In genomic region chr7:101814996-101815825, GRCh38 we compare ENCODE assay signal across 8 cellular contexts. TPM values are rescaled to one million over a fixed set of nuclear protein-coding genes. Genes with fewer than 3 reads are reported as not detected.
DNase-seq lines count a peak whose midpoint lies in the region; TF ChIP-seq lines count a peak whose summit lies in the region.

No MANE protein-coding gene starts in this region.

- peak overlapping the region; percentile 69 for H3K9ac ChIP-seq in GM23248
- H3K9ac ChIP-seq in Loucy (ENCODE audit: low read depth, low read length, poor library complexity, severe bottlenecking), result peak overlapping the region; percentile 83

- H3K36me3 ChIP-seq in GM23248 (ENCODE audit: low read depth) (no peaks in the 10 kb centered on the region), Loucy (ENCODE audit: insufficient read depth, low read length) (no peaks in the 10 kb centered on the region)
- no peaks in the 10 kb centered on the region for H3K36me3 ChIP-seq in effector memory CD4-positive, alpha-beta T cell (ENCODE audit: control insufficient read depth, insufficient read depth, low read length)

- no peaks in the 10 kb centered on the region for H3K27me3 ChIP-seq in GM23248 (replicated peaks; ENCODE audit: insufficient read depth)
- no peaks in the 10 kb centered on the region for H3K27me3 ChIP-seq in Loucy (ENCODE audit: insufficient read depth, low read length, poor library complexity, severe bottlenecking)
- H3K27me3 ChIP-seq in effector memory CD4-positive, alpha-beta T cell (replicated peaks; ENCODE audit: control insufficient read depth, insufficient read depth, low read length, poor library complexity, severe bottlenecking), result no peaks in the 10 kb centered on the region
- H3K27me3 ChIP-seq in mononuclear cell (ENCODE audit: insufficient read depth, low read length), result no peaks in the 10 kb centered on the region

- H4K20me1 ChIP-seq in GM23248 (ENCODE audit: insufficient read depth) (no peaks in the 10 kb centered on the region), Loucy (ENCODE audit: insufficient read depth, low read length, poor library complexity, severe bottlenecking) (peaks cover 33% of the 10 kb centered on the region)

- H3K9me2 ChIP-seq in GM23248 (ENCODE audit: insufficient read depth) (no peaks in the 10 kb centered on the region), Loucy (replicated peaks; ENCODE audit: low read depth, low read length) (no peaks in the 10 kb centered on the region)

- H3K9me3 ChIP-seq in GM23248 (ENCODE audit: low read depth) (no peaks in the 10 kb centered on the region), Loucy (ENCODE audit: insufficient read depth, low read depth, low read length) (no peaks in the 10 kb centered on the region), mononuclear cell (ENCODE audit: low read depth, low read length) (no peaks in the 10 kb centered on the region)
- no peaks in the 10 kb centered on the region for H3K9me3 ChIP-seq in effector memory CD4-positive, alpha-beta T cell (ENCODE audit: control insufficient read depth, low read length)

- in situ Hi-C loops in GM23248 (cut with MboI) (loop anchor here (10.0 kb wide), 1 partner anchor 420 kb away; no protein-coding TSS in a partner anchor), G401 (cut with HindIII; ENCODE audit: low sequenced_read_pairs) (loop anchor here (5.0 kb wide), 1 partner anchor 68 kb away; no protein-coding TSS in a partner anchor)

- H3K27ac ChIP-seq in GM23248, result no peak overlapping the region
- H3K27ac ChIP-seq in effector memory CD4-positive, alpha-beta T cell (ENCODE audit: insufficient read depth, low read length, poor library complexity, severe bottlenecking), result peak overlapping the region; percentile 25

- 1 to 2% methylated on average over 35 to 69 of the region's 89 CpGs for whole genome bisulfite sequencing in GM23248 (ENCODE audit: low coverage in 1 of 2, low lambda C conversion rate in 2 of 2, missing lambda C conversion rate in 2 of 2), 2 experiments

- H3K4me1 ChIP-seq in GM23248 (ENCODE audit: insufficient read depth), result peaks cover 7% of the 10 kb centered on the region; the same call in 1 of the 2 replicates
- H3K4me1 ChIP-seq in Loucy (ENCODE audit: insufficient read depth, low read length, poor library complexity, severe bottlenecking), result peaks cover 39% of the 10 kb centered on the region
- peaks cover 8% of the 10 kb centered on the region for H3K4me1 ChIP-seq in effector memory CD4-positive, alpha-beta T cell (ENCODE audit: control insufficient read depth, insufficient read depth, low read length, poor library complexity, severe bottlenecking)
- peaks cover 39% of the 10 kb centered on the region for H3K4me1 ChIP-seq in mononuclear cell (ENCODE audit: insufficient read depth, low read length)

- TF ChIP-seq CTCF in Loucy (conservative IDR thresholded peaks at IDR 0.05; ENCODE audit: low read length), result peak; percentile 49

- peak; percentile 68 for DNase-seq in GDM1 (lab: John Stamatoyannopoulos, UW)
- peak; percentile 40 for DNase-seq in GM23248
- DNase-seq in activated CD4-positive, alpha-beta T cell treated with anti-CD3 and anti-CD28 coated beads, Interleukin-2, amount 50 U/mL, for 24 hours (ENCODE audit: low read depth in 1 of 2, low spot score in 1 of 2), result peak; percentile 33 to 46
- peak in 2 of 3 donors; percentile 39 to 52 for DNase-seq in effector memory CD4-positive, alpha-beta T cell
- DNase-seq in stimulated activated CD8-positive, alpha-beta memory T cell treated with anti-CD3 and anti-CD28 coated beads, Interleukin-4, amount 100 ng/mL, for 48 hours, result peak; percentile 72
- DNase-seq in G401 (ENCODE audit: low spot score), result no peak

- H3K4me3 ChIP-seq in GM23248, result peak overlapping the region; percentile 77
- H3K4me3 ChIP-seq in Loucy (ENCODE audit: low read length, poor library complexity, severe bottlenecking), result peak overlapping the region; percentile 83
- H3K4me3 ChIP-seq in effector memory CD4-positive, alpha-beta T cell (ENCODE audit: insufficient read depth, low read depth, low read length, poor library complexity, severe bottlenecking), result peak overlapping the region; percentile 86
- H3K4me3 ChIP-seq in mononuclear cell (ENCODE audit: low read length), result peak overlapping the region; percentile 48

- H3K79me2 ChIP-seq in GM23248 (ENCODE audit: insufficient read depth) (peaks cover 28% of the 10 kb centered on the region), Loucy (ENCODE audit: insufficient read depth, low read length) (peaks cover 35% of the 10 kb centered on the region)

- peak overlapping the region; percentile 85 for H2AFZ ChIP-seq in GM23248
- peak overlapping the region; percentile 95 for H2AFZ ChIP-seq in Loucy (ENCODE audit: low read length)

- H3F3A ChIP-seq in GM23248 (ENCODE audit: insufficient read depth) (peaks cover 17% of the 10 kb centered on the region), Loucy (ENCODE audit: low read depth) (0 out of 2 replicates have a peak, but pooled peaks cover 4% of the 10 kb centered on the region)

- H3K4me2 ChIP-seq in GM23248 (ENCODE audit: unreplicated experiment), result peak overlapping the region; percentile 95
- H3K4me2 ChIP-seq in Loucy (ENCODE audit: low read depth, low read length, poor library complexity, severe bottlenecking), result peak overlapping the region; percentile 80

RNA-seq across cellular contexts. Expression of gene CUX1, which starts 2.2 kb away (rescaled TPM):
- 34.9 and 42.0 TPM in 2 replicates for total RNA-seq in GM23248 (2014; rRNA removed; shearing (Covaris generic))
- 30.2 and 34.1 TPM in 2 replicates for polyA plus RNA-seq in GM23248 (2016; fragmentation: Nextera tagmentation; extraction: Ambion mirVana)
- 41.1 TPM for total RNA-seq in mononuclear cell
- 18.0 and 23.2 TPM in 2 replicates for total RNA-seq in G401 (2014; rRNA removed; shearing (Covaris generic))
